In the genomic region with DNA sequence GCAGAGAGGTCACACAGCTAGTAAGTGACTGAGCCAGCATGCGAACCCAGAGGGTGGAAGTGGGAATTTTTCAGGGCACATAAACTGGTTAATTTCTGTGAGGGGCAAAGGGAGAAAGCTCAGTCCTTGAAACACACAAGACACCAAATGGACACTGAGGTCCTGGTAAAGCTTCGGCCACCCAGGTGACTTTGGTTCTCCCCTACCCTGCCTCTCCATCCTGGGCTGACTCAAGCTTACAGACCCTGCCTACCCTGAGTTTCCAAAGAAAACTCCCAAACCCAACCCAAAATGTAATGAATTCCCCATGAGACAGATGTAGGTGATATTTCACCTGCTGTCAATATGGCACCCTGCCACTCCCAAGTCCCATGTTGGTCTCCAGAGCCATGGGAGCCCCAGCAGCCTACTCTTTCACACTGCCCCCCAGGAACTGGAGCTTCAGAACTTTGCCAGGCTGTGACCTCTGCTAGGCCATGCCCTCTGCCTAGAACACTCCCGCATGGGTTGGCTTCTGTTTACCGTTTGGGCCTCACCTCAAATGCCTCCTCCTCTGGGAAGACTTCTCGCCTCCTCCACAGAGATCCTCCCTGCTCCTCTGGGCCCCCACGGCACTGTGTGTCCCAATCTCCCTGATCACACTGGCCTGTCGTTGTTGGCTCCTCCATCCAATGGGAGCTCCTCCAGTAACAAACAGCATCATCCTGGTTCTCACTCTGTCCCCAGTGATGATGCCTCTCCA, we compare ENCODE assay signal across 22 cellular contexts. TPM values are rescaled to one million over a fixed set of nuclear protein-coding genes. Genes with fewer than 3 reads are reported as not detected.
DNase-seq lines count a peak whose midpoint lies in the region; ATAC-seq and TF ChIP-seq lines count a peak whose summit lies in the region.
"Had no signal": no experiment of that assay in that cellular context is flagged by ENCODE, and none has a peak within 500 bp of the region (broad histone marks: within the 10 kb centered on the region; RNA-seq: fewer than 3 reads in every experiment).

No MANE protein-coding gene starts in this region.

- in situ Hi-C loops in brain microvascular endothelial cell (cut with HindIII; ENCODE audit: low pct_ligation_motif_present, low sequenced_read_pairs) = no loop called here

- no peaks in the 10 kb centered on the region; the same call in 1 of the 2 replicates for H3K27me3 ChIP-seq in H7 (ENCODE audit: control insufficient read depth, insufficient read depth, low read length)
- H3K27me3 ChIP-seq in endodermal cell (ENCODE audit: control insufficient read depth, insufficient read depth, low read length, poor library complexity, severe bottlenecking) = no peaks in the 10 kb centered on the region
- no peaks in the 10 kb centered on the region for H3K27me3 ChIP-seq in brain microvascular endothelial cell (replicated peaks)
- H3K27me3 ChIP-seq: right atrium auricular region had no signal

- no peak overlapping the region for H3K4me3 ChIP-seq in H7 (ENCODE audit: insufficient read depth, low read depth, low read length)
- no peak overlapping the region for H3K4me3 ChIP-seq in endodermal cell (ENCODE audit: low read length)
- no peak overlapping the region for H3K4me3 ChIP-seq in brain microvascular endothelial cell (ENCODE audit: low read depth, low read length)
- H3K4me3 ChIP-seq: right atrium auricular region had no signal

- H3K4me1 Mint-ChIP-seq in activated T-cell treated with anti-CD3 and anti-CD28 coated beads, Interleukin-2, amount 50 U/mL, for 72 hours (ENCODE audit: low read depth) = peaks cover 24% of the 10 kb centered on the region
- H3K4me1 Mint-ChIP-seq in endodermal cell = peaks cover 17% of the 10 kb centered on the region
- H3K4me1 Mint-ChIP-seq in stimulated activated effector memory CD8-positive, alpha-beta T cell treated with anti-CD3 and anti-CD28 coated beads, Interleukin-12 subunit alpha, Interleukin-12 subunit beta, amount 100 ng/mL, for 72 hours = peaks cover 40% of the 10 kb centered on the region

- H3K36me3 ChIP-seq in H7 (replicated peaks; ENCODE audit: control insufficient read depth, insufficient read depth, low read length) = no peaks in the 10 kb centered on the region
- H3K36me3 ChIP-seq in endodermal cell (ENCODE audit: control insufficient read depth, insufficient read depth, low read length) = no peaks in the 10 kb centered on the region
- no peaks in the 10 kb centered on the region for H3K36me3 ChIP-seq in brain microvascular endothelial cell (replicated peaks)
- H3K36me3 ChIP-seq: right atrium auricular region had no signal

- H3K4me3 Mint-ChIP-seq in activated T-cell treated with anti-CD3 and anti-CD28 coated beads, Interleukin-2, amount 50 U/mL, for 72 hours = no peak overlapping the region
- no peak overlapping the region for H3K4me3 Mint-ChIP-seq in endodermal cell
- no peak overlapping the region for H3K4me3 Mint-ChIP-seq in stimulated activated effector memory CD8-positive, alpha-beta T cell treated with anti-CD3 and anti-CD28 coated beads, Interleukin-12 subunit alpha, Interleukin-12 subunit beta, amount 100 ng/mL, for 72 hours

- no peaks in the 10 kb centered on the region for H3K27me3 Mint-ChIP-seq in activated T-cell treated with anti-CD3 and anti-CD28 coated beads, Interleukin-2, amount 50 U/mL, for 72 hours (ENCODE audit: low read depth)
- peaks cover 11% of the 10 kb centered on the region for H3K27me3 Mint-ChIP-seq in endodermal cell (ENCODE audit: insufficient read depth)
- H3K27me3 Mint-ChIP-seq: naive B cell had no signal

- ATAC-seq in activated T-cell treated with anti-CD3 and anti-CD28 coated beads, Interleukin-2, amount 50 U/mL, for 72 hours (replicated peaks in 1 of 2) = no peak
- no peak for ATAC-seq in stimulated activated effector memory CD8-positive, alpha-beta T cell treated with anti-CD3 and anti-CD28 coated beads, Interleukin-12 subunit alpha, Interleukin-12 subunit beta, amount 100 ng/mL, for 72 hours
- no peak for ATAC-seq in omental fat pad (ENCODE audit: low FRiP score)
- ATAC-seq: PC-3 had no signal

- DNase-seq in activated T-cell treated with anti-CD3 and anti-CD28 coated beads, Interleukin-2, amount 50 U/mL, for 1 hour = peak; percentile 7
- DNase-seq in activated T-cell treated with anti-CD3 and anti-CD28 coated beads, Interleukin-2, amount 50 U/mL, for 72 hours = no peak
- peak; percentile 15 for DNase-seq in H7
- DNase-seq in endodermal cell = peak; percentile 38
- no peak for DNase-seq in stimulated activated effector memory CD8-positive, alpha-beta T cell treated with anti-CD3 and anti-CD28 coated beads, Interleukin-12 subunit alpha, Interleukin-12 subunit beta, amount 100 ng/mL, for 72 hours (ENCODE audit: low spot score in 2 of 2)
- no peak for DNase-seq in NCI-H2029 treated with DMSO at 0.1 percent for 48 hours (lab: John Stamatoyannopoulos, UW)
- no peak for DNase-seq in brain microvascular endothelial cell
- DNase-seq in omental fat pad (ENCODE audit: low spot score) = no peak
- DNase-seq: ACHN; activated CD4-positive, alpha-beta T cell treated with anti-CD3 and anti-CD28 coated beads for 4 hours; C1 segment of cervical spinal cord; mesenchymal stem cell; naive B cell; NCI-H1048; NCI-H1930; NCI-H345; occipital lobe; PC-3; stimulated activated CD4-positive, alpha-beta T cell treated with anti-CD3 and anti-CD28 coated beads, Interleukin-15, amount 100 ng/mL, for 24 hours; substantia nigra had no signal

- WGBS in endodermal cell (ENCODE audit: insufficient coverage in 1 of 2, insufficient read length in 1 of 2), 2 experiments = 94 to 95% methylated on average over 6 to 7 of the region's 7 CpGs

- H3K9ac ChIP-seq in endodermal cell (ENCODE audit: extremely low read depth, low read length, poor library complexity, severe bottlenecking) = no peak overlapping the region

- H3K36me3 Mint-ChIP-seq in activated T-cell treated with anti-CD3 and anti-CD28 coated beads, Interleukin-2, amount 50 U/mL, for 72 hours (ENCODE audit: insufficient read depth in 2 of 2) = peaks cover 0 to 1% of the 10 kb centered on the region in 2 donors
- no peaks in the 10 kb centered on the region for H3K36me3 Mint-ChIP-seq in endodermal cell (ENCODE audit: low read depth)
- peaks cover 27% of the 10 kb centered on the region for H3K36me3 Mint-ChIP-seq in stimulated activated effector memory CD8-positive, alpha-beta T cell treated with anti-CD3 and anti-CD28 coated beads, Interleukin-12 subunit alpha, Interleukin-12 subunit beta, amount 100 ng/mL, for 72 hours
- H3K36me3 Mint-ChIP-seq: brain, naive B cell had no signal

- no peaks in the 10 kb centered on the region for H3K9me3 ChIP-seq in endodermal cell (ENCODE audit: control insufficient read depth, low read length)
- H3K9me3 ChIP-seq: right atrium auricular region had no signal

- no peak for TF ChIP-seq CTCF in endodermal cell (conservative IDR thresholded peaks at IDR 0.05)
- no peak for TF ChIP-seq CTCF in brain microvascular endothelial cell (IDR thresholded peaks at IDR 0.05; ENCODE audit: low read depth, low read length, missing control alignments)
- TF ChIP-seq CTCF in omental fat pad (IDR thresholded peaks at IDR 0.05) = no peak

- no peaks in the 10 kb centered on the region for H3K9me3 Mint-ChIP-seq in activated T-cell treated with anti-CD3 and anti-CD28 coated beads, Interleukin-2, amount 50 U/mL, for 72 hours
- H3K9me3 Mint-ChIP-seq in endodermal cell = no peaks in the 10 kb centered on the region
- H3K9me3 Mint-ChIP-seq in stimulated activated effector memory CD8-positive, alpha-beta T cell treated with anti-CD3 and anti-CD28 coated beads, Interleukin-12 subunit alpha, Interleukin-12 subunit beta, amount 100 ng/mL, for 72 hours = no peaks in the 10 kb centered on the region
- H3K9me3 Mint-ChIP-seq: naive B cell had no signal

- H3K27ac ChIP-seq in endodermal cell (ENCODE audit: low read depth, low read length) = no peak overlapping the region
- H3K27ac ChIP-seq in brain microvascular endothelial cell = no peak overlapping the region
- H3K27ac ChIP-seq: right atrium auricular region had no signal

- no peak overlapping the region for H3K27ac Mint-ChIP-seq in activated T-cell treated with anti-CD3 and anti-CD28 coated beads, Interleukin-2, amount 50 U/mL, for 72 hours
- H3K27ac Mint-ChIP-seq in endodermal cell = no peak overlapping the region
- H3K27ac Mint-ChIP-seq in stimulated activated effector memory CD8-positive, alpha-beta T cell treated with anti-CD3 and anti-CD28 coated beads, Interleukin-12 subunit alpha, Interleukin-12 subunit beta, amount 100 ng/mL, for 72 hours = peak overlapping the region; percentile 74

- H3K4me1 ChIP-seq in endodermal cell (ENCODE audit: control insufficient read depth, insufficient read depth, low read length) = peaks cover 11% of the 10 kb centered on the region

RNA-seq across cellular contexts. Expression of a gene that starts 3.7 kb away (rescaled TPM):
- 10 to 100 TPM; 31.4 to 36.5 TPM for total RNA-seq in activated T-cell treated with anti-CD3 and anti-CD28 coated beads, Interleukin-2, amount 50 U/mL, for 72 hours
- total RNA-seq in H7 (2014; rRNA removed; shearing (Covaris generic)) = 144 and 157 TPM in 2 replicates
- total RNA-seq in endodermal cell (10 to 100 TPM; 29.1 to 39.6 TPM), omental fat pad (10 to 100 TPM in 1 of 4 donors, 1 to 10 TPM in 3; 1.6 to 22.0 (median 7.4) TPM)
- polyA plus RNA-seq in endodermal cell (2013, experiment 1 of 2) = 35.6 TPM
- 29.0 TPM for polyA plus RNA-seq in endodermal cell (2013, experiment 2 of 2)

Comparison
In these comparisons a context has a peak if more than half of its experiments do, and no peak if none do; other contexts are left out.
1. DNase-seq: peak in activated T-cell treated with anti-CD3 and anti-CD28 coated beads, Interleukin-2, amount 50 U/mL, for 1 hour (single experiment), H7 (single experiment) and endodermal cell (single experiment); none in activated T-cell treated with anti-CD3 and anti-CD28 coated beads, Interleukin-2, amount 50 U/mL, for 72 hours (0 of 2), stimulated activated effector memory CD8-positive, alpha-beta T cell treated with anti-CD3 and anti-CD28 coated beads, Interleukin-12 subunit alpha, Interleukin-12 subunit beta, amount 100 ng/mL, for 72 hours (0 of 2), NCI-H2029 treated with DMSO at 0.1 percent for 48 hours (single experiment), brain microvascular endothelial cell (single experiment) and omental fat pad (single experiment).